ENCODE assay signal across 16 cellular contexts in the genomic region with DNA sequence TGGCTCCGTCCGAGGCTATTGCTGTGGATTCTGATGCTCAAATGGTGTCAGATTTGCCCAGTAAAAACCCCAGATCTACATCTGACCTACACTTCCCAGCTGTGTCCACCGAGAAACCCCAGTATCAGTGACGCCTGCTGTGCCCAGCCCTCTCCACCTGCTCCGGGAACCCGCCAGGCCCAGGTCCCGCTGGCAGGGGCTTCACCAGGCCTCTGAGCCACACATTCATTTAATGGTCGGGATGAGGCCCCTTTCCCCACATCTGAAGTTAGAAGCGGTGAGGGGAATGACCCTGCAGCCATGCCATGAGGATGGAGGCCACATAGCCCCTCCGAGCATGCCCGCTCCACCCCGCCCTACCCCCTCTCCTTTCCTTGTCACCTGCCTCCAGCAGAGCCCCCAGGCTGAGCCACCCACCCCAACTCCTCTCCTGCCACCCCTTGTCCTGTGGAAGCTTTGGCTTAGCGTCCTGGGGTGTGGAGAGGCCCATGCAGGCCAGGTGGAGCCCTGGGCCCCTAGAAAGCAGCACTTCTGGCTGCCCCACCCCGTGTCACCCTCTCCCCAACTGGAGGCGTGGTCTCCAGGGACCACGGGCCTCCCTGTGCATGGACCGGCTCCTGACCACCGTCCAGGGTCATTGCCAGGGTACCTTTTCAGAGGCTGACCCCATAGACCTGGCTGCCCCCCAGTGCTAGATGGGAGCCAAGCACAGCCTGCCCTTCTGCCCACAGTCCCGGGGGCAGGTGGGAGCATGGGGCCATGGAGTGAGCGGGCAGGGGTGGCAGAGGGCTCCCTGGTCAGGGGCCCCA. TPM values are rescaled to one million over a fixed set of nuclear protein-coding genes. Genes with fewer than 3 reads are reported as not detected.
DNase-seq lines count a peak whose midpoint lies in the region; ATAC-seq, FAIRE-seq and TF ChIP-seq lines count a peak whose summit lies in the region.
"Had no signal": no experiment of that assay in that cellular context is flagged by ENCODE, and none has a peak within 500 bp of the region (broad histone marks: within the 10 kb centered on the region; RNA-seq: fewer than 3 reads in every experiment).

No MANE protein-coding gene starts in this region.

- no peak overlapping the region; a peak in 1 of 20 replicates for H3K4me3 ChIP-seq in BLaER1 treated with 17β-estradiol and CSF1 and Interleukin-3, amounts not matched to agents 10 nM and 100 nM
- no peak overlapping the region for H3K4me3 ChIP-seq in DND-41 (ENCODE audit: low read depth in 1 of 2, low read length in 2 of 2)
- no peak overlapping the region for H3K4me3 ChIP-seq in kidney (ENCODE audit: low read length in 2 of 2)
- H3K4me3 ChIP-seq in neutrophil (ENCODE audit: low read depth in 1 of 2, low read length in 1 of 2) = no peak overlapping the region

- H3K9ac ChIP-seq in BLaER1 treated with 17β-estradiol and CSF1 and Interleukin-3, amounts not matched to agents 10 nM and 100 nM = peak overlapping the region in 7 of 11 experiments; percentile 17 to 95 (median 40); a peak in 8 of 22 replicates
- no peak overlapping the region for H3K9ac ChIP-seq in DND-41 (ENCODE audit: low read depth, low read length)
- no peak overlapping the region for H3K9ac ChIP-seq in kidney (ENCODE audit: low read length in 2 of 2)

- no peak for FAIRE-seq in kidney (lab: Jason Lieb, UNC)
- FAIRE-seq: H54 had no signal

- H3K4me1 ChIP-seq in BLaER1 treated with 17β-estradiol and CSF1 and Interleukin-3, amounts not matched to agents 10 nM and 100 nM = peaks cover 61 to 90% (median 76%) of the 10 kb centered on the region in 10 experiments
- no peaks in the 10 kb centered on the region for H3K4me1 ChIP-seq in DND-41 (ENCODE audit: insufficient read depth, low read length)
- no peaks in the 10 kb centered on the region for H3K4me1 ChIP-seq in kidney (ENCODE audit: control insufficient read depth in 1 of 2, insufficient read depth in 1 of 2, low read depth in 1 of 2, low read length in 2 of 2)
- H3K4me1 ChIP-seq in neutrophil (ENCODE audit: control insufficient read depth in 1 of 2, insufficient read depth in 1 of 2, low read depth in 1 of 2, low read length in 1 of 2) = no peaks in the 10 kb centered on the region

- no peak for TF ChIP-seq CTCF in DND-41 (IDR thresholded peaks at IDR 0.05; ENCODE audit: borderline replicate concordance, extremely low read depth, low read length, poor library complexity, severe bottlenecking)
- no peak for TF ChIP-seq CTCF in kidney (IDR thresholded peaks at IDR 0.05; ENCODE audit: borderline replicate concordance, extremely low read depth, insufficient read depth)
- TF ChIP-seq CTCF in neutrophil (IDR thresholded peaks at IDR 0.05) = no peak

- intact Hi-C loops in kidney (cut with DNase I) = no loop called here

- peak overlapping the region in 2 of 11 experiments; percentile 20 to 25; a peak in 3 of 22 replicates for H3K27ac ChIP-seq in BLaER1 treated with 17β-estradiol and CSF1 and Interleukin-3, amounts not matched to agents 10 nM and 100 nM
- no peak overlapping the region for H3K27ac ChIP-seq in DND-41 (ENCODE audit: low read length)
- H3K27ac ChIP-seq in kidney (ENCODE audit: low read depth in 2 of 2, low read length in 2 of 2) = no peak overlapping the region
- H3K27ac ChIP-seq in neutrophil = peak overlapping the region; percentile 36

- H3K9me3 ChIP-seq in BLaER1 treated with 17β-estradiol and CSF1 and Interleukin-3, amounts not matched to agents 10 nM and 100 nM (replicated peaks in 1 of 11) = no peaks in the 10 kb centered on the region
- H3K9me3 ChIP-seq in DND-41 (ENCODE audit: insufficient read depth, low read length, severe bottlenecking) (no peaks in the 10 kb centered on the region), kidney (ENCODE audit: control insufficient read depth in 1 of 2, low read length in 2 of 2) (no peaks in the 10 kb centered on the region), neutrophil (no peaks in the 10 kb centered on the region)

- 0 out of 3 replicates have a peak, but pooled peaks have one; percentile 16 for ATAC-seq in DND-41 (ENCODE audit: insufficient read depth, low read depth)

- H3K27me3 ChIP-seq in BLaER1 treated with 17β-estradiol and CSF1 and Interleukin-3, amounts not matched to agents 10 nM and 100 nM = no peaks in the 10 kb centered on the region
- H3K27me3 ChIP-seq in DND-41 (ENCODE audit: insufficient read depth, low read length, poor library complexity) (no peaks in the 10 kb centered on the region), neutrophil (no peaks in the 10 kb centered on the region)

- peaks cover 0 to 53% (median 0%) of the 10 kb centered on the region in 11 experiments; a peak in 6 of 22 replicates for H3K36me3 ChIP-seq in BLaER1 treated with 17β-estradiol and CSF1 and Interleukin-3, amounts not matched to agents 10 nM and 100 nM
- H3K36me3 ChIP-seq in DND-41 (ENCODE audit: insufficient read depth, low read length) = no peaks in the 10 kb centered on the region
- no peaks in the 10 kb centered on the region for H3K36me3 ChIP-seq in kidney (ENCODE audit: control insufficient read depth in 1 of 2, insufficient read depth in 2 of 2, low read length in 2 of 2)
- H3K36me3 ChIP-seq in neutrophil = peaks cover 52% of the 10 kb centered on the region

- H3K79me2 ChIP-seq in DND-41 (ENCODE audit: insufficient read depth, low read length) = no peaks in the 10 kb centered on the region

- H3K4me2 ChIP-seq in BLaER1 treated with 17β-estradiol and CSF1 and Interleukin-3, amounts not matched to agents 10 nM and 100 nM = peak overlapping the region; percentile 60 to 100 (median 91)
- H3K4me2 ChIP-seq in DND-41 (ENCODE audit: insufficient read depth, low read length) = no peak overlapping the region

- peaks cover 6 to 56% (median 20%) of the 10 kb centered on the region in 11 experiments; a peak in 14 of 22 replicates for H4K20me1 ChIP-seq in BLaER1 treated with 17β-estradiol and CSF1 and Interleukin-3, amounts not matched to agents 10 nM and 100 nM
- H4K20me1 ChIP-seq in DND-41 (ENCODE audit: insufficient read depth, low read length) = no peaks in the 10 kb centered on the region

- DNase-seq in DND-41 (no peak), kidney (peak; percentile 77), COLO829 (ENCODE audit: low spot score) (no peak), epidermal melanocyte (ENCODE audit: insufficient read length, low spot score) (no peak), NOMO-1 treated with DMSO at 0.1 percent for 48 hours (lab: John Stamatoyannopoulos, UW; ENCODE audit: unreplicated experiment) (no peak)
- DNase-seq: DMS 273 treated with DMSO at 0.1 percent for 48 hours, KBM-7, NCI-H1436, NCI-H2029, NCI-H446, SIG-M5 had no signal

- H2AFZ ChIP-seq in DND-41 (ENCODE audit: low read depth, low read length) = no peak overlapping the region

RNA-seq across cellular contexts. Expression of gene TNFRSF14, which starts 8.0 kb away (rescaled TPM):
- 95.0 TPM for total RNA-seq in kidney
- polyA plus RNA-seq in kidney (ENCODE audit: insufficient read depth, low read depth, low replicate concordance) = 99.1 TPM

RNA-seq across cellular contexts. Expression of gene PRXL2B, which starts 22.4 kb away (rescaled TPM):
- 39.5 TPM for total RNA-seq in kidney
- polyA plus RNA-seq in kidney (ENCODE audit: insufficient read depth, low read depth, low replicate concordance) = 25.6 TPM

RNA-seq across cellular contexts. Expression of gene HES5, which starts 34.1 kb away (rescaled TPM):
- 0.44 TPM for total RNA-seq in kidney
- polyA plus RNA-seq in kidney (ENCODE audit: insufficient read depth, low read depth, low replicate concordance) = not detected
- total RNA-seq: OCI-LY7 had no signal
- polyA plus RNA-seq: BJ had no signal

RNA-seq across cellular contexts. Expression of gene PANK4, which starts 37.8 kb away (rescaled TPM):
- total RNA-seq in kidney = 33.7 TPM
- polyA plus RNA-seq in kidney (ENCODE audit: insufficient read depth, low read depth, low replicate concordance) = 13.3 TPM

Comparison
In these comparisons a context has a peak if more than half of its experiments do, and no peak if none do; other contexts are left out.
1. H3K9ac ChIP-seq: peak in BLaER1 treated with 17β-estradiol and CSF1 and Interleukin-3, amounts not matched to agents 10 nM and 100 nM (7 of 11); none in DND-41 (single experiment) and kidney (0 of 2).